8 cellular contexts compared by ENCODE assay signal in genomic region chr16:21790506-21790905, GRCh38.
DNase-seq lines count a peak whose midpoint lies in the region; ATAC-seq, FAIRE-seq and TF ChIP-seq lines count a peak whose summit lies in the region.
"Not testable (repeated sequence)": the region's sequence is repeated elsewhere in the genome, so short reads cannot be mapped to it uniquely, and the experiment has no call there.

No MANE protein-coding gene starts in this region.

- not testable (repeated sequence) for H3K4me3 Mint-ChIP-seq in activated naive CD8-positive, alpha-beta T cell treated with anti-CD3 and anti-CD28 coated beads, Interleukin-2, amount 10 ng/mL, durations not matched to agents 7 days and 5 days; naive thymus-derived CD4-positive, alpha-beta T cell

- peak; percentile 57 for FAIRE-seq in RCC 7860 (lab: Jason Lieb, UNC)

- H3K9me3 ChIP-seq in heart left ventricle; naive thymus-derived CD4-positive, alpha-beta T cell (ENCODE audit: control insufficient read depth in 2 of 3, low read length in 3 of 3); thoracic aorta: not testable (repeated sequence)

- H3K27me3 Mint-ChIP-seq in activated naive CD8-positive, alpha-beta T cell treated with anti-CD3 and anti-CD28 coated beads, Interleukin-2, amount 10 ng/mL, durations not matched to agents 7 days and 5 days; naive thymus-derived CD4-positive, alpha-beta T cell: not testable (repeated sequence)

- H3K4me1 ChIP-seq in heart left ventricle; naive thymus-derived CD4-positive, alpha-beta T cell (ENCODE audit: control insufficient read depth in 2 of 2, insufficient read depth in 2 of 2, low read length in 2 of 2); thoracic aorta (ENCODE audit: control insufficient read depth in 1 of 2, low read depth in 2 of 2): not testable (repeated sequence)

- not testable (repeated sequence) for TF ChIP-seq CTCF in heart left ventricle (IDR thresholded peaks at IDR 0.05); thoracic aorta (IDR thresholded peaks at IDR 0.05)

- POLR2A ChIA-PET in activated naive CD8-positive, alpha-beta T cell treated with anti-CD3 and anti-CD28 coated beads, Interleukin-2, amount 10 ng/mL, durations not matched to agents 7 days and 5 days (lab: Charles Lee); naive thymus-derived CD4-positive, alpha-beta T cell (lab: Charles Lee): not testable (repeated sequence)

- H3K27ac ChIP-seq in heart left ventricle; naive thymus-derived CD4-positive, alpha-beta T cell (ENCODE audit: low read depth, low read length); thoracic aorta: not testable (repeated sequence)

- not testable (repeated sequence) for H3K27me3 ChIP-seq in heart left ventricle; naive thymus-derived CD4-positive, alpha-beta T cell (ENCODE audit: control insufficient read depth in 2 of 2, insufficient read depth in 2 of 2, low read length in 2 of 2); thoracic aorta (replicated peaks; ENCODE audit: insufficient read depth)

- not testable (repeated sequence) for H3K36me3 Mint-ChIP-seq in activated naive CD8-positive, alpha-beta T cell treated with anti-CD3 and anti-CD28 coated beads, Interleukin-2, amount 10 ng/mL, durations not matched to agents 7 days and 5 days; naive thymus-derived CD4-positive, alpha-beta T cell

- ATAC-seq in GM18505 (IDR thresholded peaks at IDR 0.05; ENCODE audit: unreplicated experiment) (peak; percentile 51), GM21825 (IDR thresholded peaks at IDR 0.05; ENCODE audit: unreplicated experiment) (peak; percentile 49), HG03342 (IDR thresholded peaks at IDR 0.05; ENCODE audit: unreplicated experiment) (peak; percentile 62), heart left ventricle (peak; percentile 57 to 88 (median 84)), thoracic aorta (ENCODE audit: insufficient number of reproducible peaks, low FRiP score, low read depth) (peak; percentile 59)
- peak; percentile 30 for ATAC-seq in activated naive CD8-positive, alpha-beta T cell treated with anti-CD3 and anti-CD28 coated beads, Interleukin-2, amount 10 ng/mL, durations not matched to agents 7 days and 5 days (ENCODE audit: low read depth)
- ATAC-seq in naive thymus-derived CD4-positive, alpha-beta T cell, result peak; percentile 82

- CTCF ChIA-PET in naive thymus-derived CD4-positive, alpha-beta T cell (lab: Charles Lee), result not testable (repeated sequence)

- not testable (repeated sequence) for H3K4me1 Mint-ChIP-seq in activated naive CD8-positive, alpha-beta T cell treated with anti-CD3 and anti-CD28 coated beads, Interleukin-2, amount 10 ng/mL, durations not matched to agents 7 days and 5 days; naive thymus-derived CD4-positive, alpha-beta T cell

- DNase-seq in RCC 7860 (ENCODE audit: low spot score); activated naive CD8-positive, alpha-beta T cell treated with anti-CD3 and anti-CD28 coated beads, Interleukin-2, amount 10 ng/mL, durations not matched to agents 7 days and 5 days; heart left ventricle; naive thymus-derived CD4-positive, alpha-beta T cell; thoracic aorta (ENCODE audit: low spot score): not testable (repeated sequence)

- intact Hi-C loops in heart left ventricle (cut with DNase I); naive thymus-derived CD4-positive, alpha-beta T cell (cut with micrococcal nuclease): not testable (repeated sequence)

- H3K27ac Mint-ChIP-seq in activated naive CD8-positive, alpha-beta T cell treated with anti-CD3 and anti-CD28 coated beads, Interleukin-2, amount 10 ng/mL, durations not matched to agents 7 days and 5 days; naive thymus-derived CD4-positive, alpha-beta T cell: not testable (repeated sequence)

- WGBS in heart left ventricle, 4 donors, result 38 to 46% methylated on average over 1 of the region's 1 CpG; no CpG with 5 or more reads in 2 of the 4 donors

- H3K9me3 Mint-ChIP-seq in activated naive CD8-positive, alpha-beta T cell treated with anti-CD3 and anti-CD28 coated beads, Interleukin-2, amount 10 ng/mL, durations not matched to agents 7 days and 5 days; naive thymus-derived CD4-positive, alpha-beta T cell: not testable (repeated sequence)

- TF ChIP-seq POLR2A in GM18505 (IDR thresholded peaks at IDR 0.05; ENCODE audit: borderline replicate concordance, extremely low read depth, insufficient read depth, insufficient read length); heart left ventricle (IDR thresholded peaks at IDR 0.05): not testable (repeated sequence)

- not testable (repeated sequence) for H3K4me3 ChIP-seq in heart left ventricle; naive thymus-derived CD4-positive, alpha-beta T cell (ENCODE audit: low read length); thoracic aorta

- H3K36me3 ChIP-seq in heart left ventricle; naive thymus-derived CD4-positive, alpha-beta T cell (ENCODE audit: control insufficient read depth in 2 of 3, insufficient read depth in 3 of 3, low read length in 3 of 3); thoracic aorta: not testable (repeated sequence)

Comparison
In these comparisons a context has a peak if more than half of its experiments do, and no peak if none do; other contexts are left out.
1. ATAC-seq: peak in every context shown above with its lines; median percentile 84 in heart left ventricle; 82 in naive thymus-derived CD4-positive, alpha-beta T cell; 62 in HG03342; 59 in thoracic aorta; 51 in GM18505; 49 in GM21825; 30 in activated naive CD8-positive, alpha-beta T cell treated with anti-CD3 and anti-CD28 coated beads, Interleukin-2, amount 10 ng/mL, durations not matched to agents 7 days and 5 days.